ENCODE assay signal across 35 cellular contexts in the genomic region with DNA sequence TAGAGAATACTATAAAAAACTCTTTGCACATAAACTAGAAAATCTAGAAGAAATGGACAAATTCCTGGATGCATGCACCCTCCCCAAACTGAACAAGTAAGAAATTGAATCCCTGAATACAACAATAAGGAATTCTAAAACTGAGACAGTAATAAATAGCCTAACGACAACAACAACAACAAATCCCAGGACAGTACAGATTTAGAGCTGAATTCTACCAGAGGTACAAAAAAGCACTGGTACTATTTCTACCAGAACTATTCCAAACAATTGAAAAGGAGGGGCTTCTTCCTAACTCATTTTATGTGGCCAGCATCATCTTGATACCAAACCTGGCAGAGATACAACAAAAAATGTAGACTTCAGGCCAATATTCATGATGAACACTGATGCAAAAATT.
"Had no signal": no experiment of that assay in that cellular context is flagged by ENCODE, and none has a peak within 500 bp of the region (broad histone marks: within the 10 kb centered on the region; RNA-seq: fewer than 3 reads in every experiment).

No MANE protein-coding gene starts in this region.

- H3K4me3 ChIP-seq: MG63 had no signal

- H3K9me3 ChIP-seq: MG63 had no signal

- H3K27me3 ChIP-seq: MG63 had no signal

- DNase-seq: Karpas-422, Kasumi-1, MG63, MM.1S, MV-4-11, NCI-H1048, NCI-H1092, NCI-H1092 treated with DMSO at 0.1 percent for 48 hours, NCI-H1105, NCI-H1105 treated with DMSO at 0.1 percent for 48 hours, NCI-H1417, NCI-H1417 treated with DMSO at 0.1 percent for 48 hours, NCI-H1436, NCI-H1436 treated with DMSO at 0.1 percent for 48 hours, NCI-H146, NCI-H1694, NCI-H1694 treated with DMSO at 0.1 percent for 48 hours, NCI-H187, NCI-H187 treated with DMSO at 0.1 percent for 48 hours, NCI-H1930, NCI-H2029, NCI-H2029 treated with DMSO at 0.1 percent for 48 hours, NCI-H2081, NCI-H2081 treated with DMSO at 0.1 percent for 48 hours, NCI-H2107, NCI-H2171, NCI-H2171 treated with DMSO at 0.1 percent for 48 hours, NCI-H2227 treated with DMSO at 0.1 percent for 48 hours, NCI-H226, NCI-H345, NCI-H446, NCI-H446 treated with DMSO at 0.1 percent for 48 hours, NCI-H510A, NCI-H510A treated with DMSO at 0.1 percent for 48 hours, NCI-H524 had no signal

- H3K36me3 ChIP-seq: MG63 had no signal
